Comparison of ENCODE assay signal across 8 cellular contexts in the genomic region with DNA sequence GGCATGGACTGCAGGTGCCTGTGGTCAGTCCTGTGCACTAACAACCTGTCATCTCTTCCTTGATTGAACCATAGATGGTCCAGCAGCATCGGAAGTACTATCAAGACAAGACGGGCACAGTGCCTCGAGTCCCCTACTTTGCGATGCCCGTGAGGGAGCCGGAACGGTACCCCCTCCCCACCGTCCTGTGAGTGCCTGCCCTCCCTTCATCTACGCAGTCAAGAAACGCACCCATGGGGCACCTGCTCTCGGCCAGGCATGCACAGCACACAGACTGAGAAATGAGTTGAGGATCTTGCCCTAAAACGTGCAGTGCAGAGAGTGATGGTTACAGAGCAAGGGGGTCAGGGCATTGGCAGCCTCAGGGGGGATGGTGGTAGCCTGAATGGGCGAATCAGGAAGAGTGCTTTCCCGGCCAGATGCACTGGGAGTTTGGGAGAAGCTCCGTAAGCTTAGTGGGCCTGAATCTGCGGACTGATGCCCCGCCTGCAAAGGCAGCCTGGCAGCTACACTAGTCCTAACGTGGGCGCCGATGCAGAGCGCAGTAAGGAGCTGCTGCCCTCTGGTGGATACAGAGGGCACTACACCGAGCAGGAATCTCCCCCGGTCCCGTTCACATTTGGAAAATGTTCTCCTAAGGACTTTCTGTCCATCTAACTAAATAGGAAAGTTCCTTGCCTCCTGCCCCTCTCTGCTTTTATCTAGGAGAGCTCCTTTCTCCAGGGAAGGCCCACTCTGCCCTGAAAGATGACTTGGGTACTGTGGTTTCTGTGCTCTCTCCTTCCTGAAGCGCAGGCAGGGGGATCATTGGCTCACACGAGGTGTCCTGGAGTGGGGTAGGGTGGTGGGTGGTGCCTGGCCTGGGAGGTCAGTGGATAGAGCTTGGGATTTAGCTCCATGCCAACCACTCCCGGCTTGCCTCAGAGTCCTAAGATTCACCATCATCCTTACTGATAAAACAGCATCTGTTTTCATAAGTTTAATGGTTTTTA.
A peak's percentile ranks its signal among the peaks of the same experiment; 100 is the strongest.
DNase-seq lines count a peak whose midpoint lies in the region; ATAC-seq, FAIRE-seq and TF ChIP-seq lines count a peak whose summit lies in the region.

No MANE protein-coding gene starts in this region.

- CTCF ChIA-PET in activated CD8-positive, alpha-beta T cell treated with anti-CD3 and anti-CD28 coated beads for 36 hours (lab: Charles Lee) = interaction anchor here (0.6 to 4.4 kb wide), 49 partner anchors 10 to 625 kb away, joined by 3 to 42 read pairs (median 4); partner anchors contain the start of gene OTOF
- CTCF ChIA-PET in H1 (lab: Charles Lee; ENCODE audit: partially characterized antibody) = interaction anchor here (0.6 to 10.9 kb wide), 49 partner anchors 10 to 303 kb away, joined by 3 to 159 read pairs (median 5); partner anchors contain the start of genes CIB4 and OTOF

- H3K4me3 Mint-ChIP-seq in CD14-positive monocyte = no peak overlapping the region
- H3K4me3 Mint-ChIP-seq in activated CD8-positive, alpha-beta T cell treated with anti-CD3 and anti-CD28 coated beads for 36 hours = no peak overlapping the region

- no peaks in the 10 kb centered on the region for H4K20me1 ChIP-seq in H1 (replicated peaks in 1 of 2; ENCODE audit: control insufficient read depth in 1 of 2, insufficient read depth in 2 of 2, low read length in 2 of 2)

- no peaks in the 10 kb centered on the region for H3K4me1 Mint-ChIP-seq in CD14-positive monocyte
- H3K4me1 Mint-ChIP-seq in activated CD8-positive, alpha-beta T cell treated with anti-CD3 and anti-CD28 coated beads for 36 hours (ENCODE audit: low read depth) = no peaks in the 10 kb centered on the region

- ATAC-seq in activated CD8-positive, alpha-beta T cell treated with anti-CD3 and anti-CD28 coated beads for 36 hours = peak; percentile 98
- no peak for ATAC-seq in HG03097 (IDR thresholded peaks at IDR 0.05; ENCODE audit: low FRiP score, unreplicated experiment)

- H3K9ac ChIP-seq in H1 (replicated peaks in 1 of 4; ENCODE audit: extremely low read depth in 1 of 4, low read depth in 3 of 4, low read length in 3 of 4) = no peak overlapping the region

- H3K4me3 ChIP-seq in H1 (ENCODE audit: extremely low read depth in 1 of 4, insufficient read depth in 2 of 4, low read depth in 3 of 4, low read length in 4 of 4) = no peak overlapping the region

- H4K5ac ChIP-seq in H1 (ENCODE audit: insufficient read length, low read depth, low read length) = no peak overlapping the region

- H3K14ac ChIP-seq in H1 (ENCODE audit: insufficient read length) = no peak overlapping the region

- TF ChIP-seq CTCF in CD14-positive monocyte (IDR thresholded peaks at IDR 0.05) = peak; percentile 97
- TF ChIP-seq CTCF in activated CD8-positive, alpha-beta T cell treated with anti-CD3 and anti-CD28 coated beads for 36 hours (IDR thresholded peaks at IDR 0.05) = peak; percentile 98
- TF ChIP-seq CTCF in H1 (IDR thresholded peaks at IDR 0.05; ENCODE audit: control extremely low read depth in 1 of 3, insufficient read depth in 1 of 3, low read depth in 1 of 3, low read length in 3 of 3) = peak in 2 of 3 experiments; percentile 97 to 99; a peak in 3 of 4 replicates

- no peak overlapping the region for H3K18ac ChIP-seq in H1 (ENCODE audit: extremely low read depth, low read length)

- no peak for TF ChIP-seq POLR2A in H1 (IDR thresholded peaks at IDR 0.05; ENCODE audit: control extremely low read depth in 1 of 2, low read depth in 2 of 2, low read length in 2 of 2)

- H3K9me3 Mint-ChIP-seq in CD14-positive monocyte = no peaks in the 10 kb centered on the region
- H3K9me3 Mint-ChIP-seq in activated CD8-positive, alpha-beta T cell treated with anti-CD3 and anti-CD28 coated beads for 36 hours = no peaks in the 10 kb centered on the region

- DNase-seq in CD14-positive monocyte (ENCODE audit: low spot score) (no peak), HCEC 1CT (peak; percentile 59), NCI-H748 treated with DMSO at 0.1 percent for 48 hours (lab: John Stamatoyannopoulos, UW) (peak; percentile 55), H1 (ENCODE audit: low read depth in 1 of 2, low spot score in 2 of 2) (peak; percentile 46 to 90), midbrain (lab: John Stamatoyannopoulos, UW) (peak; percentile 23)
- DNase-seq in activated CD8-positive, alpha-beta T cell treated with anti-CD3 and anti-CD28 coated beads for 36 hours = peak; percentile 78
- DNase-seq in stimulated activated CD8-positive, alpha-beta memory T cell treated with anti-CD3 and anti-CD28 coated beads, Interleukin-4, amount 100 ng/mL, for 24 hours (ENCODE audit: low read depth) = peak; percentile 50

- no peaks in the 10 kb centered on the region for H3K23me2 ChIP-seq in H1 (ENCODE audit: low read depth, low read length)

- H3K9me3 ChIP-seq in H1 (ENCODE audit: insufficient read depth in 2 of 2, low read depth in 1 of 2, low read length in 1 of 2) = no peaks in the 10 kb centered on the region

- FAIRE-seq in H1 (lab: Jason Lieb, UNC) = peak; percentile 95

- peak; percentile 96 for TF ChIP-seq RAD21 in H1 (IDR thresholded peaks at IDR 0.05 in 1 of 2, conservative IDR thresholded peaks at IDR 0.05 in 1 of 2; ENCODE audit: low read depth in 2 of 2, low read length in 2 of 2)

- peaks cover 0 to 3% (median 1%) of the 10 kb centered on the region in 4 experiments; a peak in 2 of 7 replicates for H3K4me1 ChIP-seq in H1 (replicated peaks in 1 of 4; ENCODE audit: control insufficient read depth in 3 of 4, insufficient read depth in 4 of 4, low read length in 3 of 4)

- H2BK120ac ChIP-seq in H1 (replicated peaks; ENCODE audit: low read depth, low read length) = no peak overlapping the region

- H2BK12ac ChIP-seq in H1 (ENCODE audit: low read depth, low read length) = no peak overlapping the region

- H3K27me3 ChIP-seq in H1 (replicated peaks in 1 of 4; ENCODE audit: control insufficient read depth in 3 of 4, extremely low read depth in 1 of 4, insufficient read depth in 3 of 4, low read length in 3 of 4) = peaks cover 0 to 2% (median under 1%) of the 10 kb centered on the region in 4 experiments; a peak in 3 of 7 replicates

- H2BK15ac ChIP-seq in H1 (ENCODE audit: low read length) = peak overlapping the region; percentile 24; the same call in 1 of the 2 replicates

- H2BK5ac ChIP-seq in H1 (ENCODE audit: low read depth, low read length) = 0 out of 2 replicates have a peak overlapping the region, but pooled peaks have one; percentile 52

- H2AFZ ChIP-seq in H1 (ENCODE audit: low read length) = peak overlapping the region; percentile 66

- no peak overlapping the region for H3K27ac ChIP-seq in H1 (ENCODE audit: low read depth, low read length)

- no peak overlapping the region for H3K27ac Mint-ChIP-seq in CD14-positive monocyte
- no peak overlapping the region for H3K27ac Mint-ChIP-seq in activated CD8-positive, alpha-beta T cell treated with anti-CD3 and anti-CD28 coated beads for 36 hours

- H3K79me2 ChIP-seq in H1 (ENCODE audit: control insufficient read depth in 1 of 2, insufficient read depth in 2 of 2, low read length in 2 of 2) = no peaks in the 10 kb centered on the region

- no peak overlapping the region for H4K8ac ChIP-seq in H1 (ENCODE audit: extremely low read depth, insufficient read depth, low read length)

- no peaks in the 10 kb centered on the region for H3K79me1 ChIP-seq in H1 (ENCODE audit: low read depth, low read length)

- POLR2A ChIA-PET in activated CD8-positive, alpha-beta T cell treated with anti-CD3 and anti-CD28 coated beads for 36 hours (lab: Charles Lee) = interaction anchor here (0.9 kb wide), 1 partner anchor 59 kb away, joined by 3 read pairs; no protein-coding TSS in a partner anchor
- POLR2A ChIA-PET in H1 (lab: Charles Lee; ENCODE audit: partially characterized antibody) = no interaction called here

- H3K56ac ChIP-seq in H1 (replicated peaks; ENCODE audit: insufficient read length, low read depth, low read length) = no peak overlapping the region

- 0 out of 4 replicates have a peak overlapping the region, but pooled peaks of 1 of the 2 experiments have one; percentile 47 for H3K4me2 ChIP-seq in H1 (ENCODE audit: insufficient read depth in 1 of 2, low read depth in 2 of 2, low read length in 2 of 2)

- 49% methylated on average over 27 of the region's 27 CpGs; no CpG with 5 or more reads in 1 of the 2 experiments for WGBS in H1 (ENCODE audit: extremely low coverage in 1 of 2, insufficient coverage in 1 of 2, insufficient read length in 1 of 2, insufficient replicate concordance in 2 of 2, low coverage in 1 of 2, low lambda C conversion rate in 2 of 2, missing lambda C conversion rate in 1 of 2), 2 experiments

- no peaks in the 10 kb centered on the region for H3K36me3 Mint-ChIP-seq in CD14-positive monocyte
- no peaks in the 10 kb centered on the region for H3K36me3 Mint-ChIP-seq in activated CD8-positive, alpha-beta T cell treated with anti-CD3 and anti-CD28 coated beads for 36 hours (ENCODE audit: low read depth)

- no peak overlapping the region for H2BK20ac ChIP-seq in H1 (ENCODE audit: low read length)

- no peak overlapping the region for H3K4ac ChIP-seq in H1 (replicated peaks; ENCODE audit: insufficient read length, low read depth, low read length)

- no peak for TF ChIP-seq EP300 in H1 (IDR thresholded peaks at IDR 0.05; ENCODE audit: borderline replicate concordance in 1 of 2, low read depth in 2 of 2, low read length in 2 of 2)

- peaks cover 10 to 33% (median 13%) of the 10 kb centered on the region in 3 donors for H3K27me3 Mint-ChIP-seq in CD14-positive monocyte (ENCODE audit: low read depth in 3 of 3)
- H3K27me3 Mint-ChIP-seq in activated CD8-positive, alpha-beta T cell treated with anti-CD3 and anti-CD28 coated beads for 36 hours = peaks cover 14% of the 10 kb centered on the region

- no peaks in the 10 kb centered on the region for H3K36me3 ChIP-seq in H1 (ENCODE audit: control insufficient read depth in 2 of 4, insufficient read depth in 4 of 4, low read length in 3 of 4)

- intact Hi-C loops in CD14-positive monocyte (cut with micrococcal nuclease) = no loop called here
- intact Hi-C loops in activated CD8-positive, alpha-beta T cell treated with anti-CD3 and anti-CD28 coated beads for 36 hours (cut with micrococcal nuclease) = loop anchor here (5.0 kb wide), 1 partner anchor 75 kb away; no protein-coding TSS in a partner anchor

- no peak overlapping the region for H4K91ac ChIP-seq in H1 (replicated peaks; ENCODE audit: insufficient read length, low read length)

- no peak overlapping the region for H2AK5ac ChIP-seq in H1 (ENCODE audit: low read depth, low read length)

- no peak overlapping the region for H3K23ac ChIP-seq in H1 (ENCODE audit: insufficient read length)

TF ChIP-seq in H1, 55 proteins besides CTCF, POLR2A, EP300 and RAD21 (continues in another document):
- TF ChIP-seq TEAD4 (IDR thresholded peaks at IDR 0.05; ENCODE audit: low read depth, low read length) (0 out of 2 replicates have a peak, but pooled peaks have one; percentile 25), YY1 (IDR thresholded peaks at IDR 0.05; ENCODE audit: low read depth, low read length) (0 out of 2 replicates have a peak, but pooled peaks have one; percentile 52), CHD2 (IDR thresholded peaks at IDR 0.05; ENCODE audit: low read length) (no peak), SP1 (IDR thresholded peaks at IDR 0.05; ENCODE audit: low read depth, low read length) (no peak)
- TF ChIP-seq, protein P1, sequence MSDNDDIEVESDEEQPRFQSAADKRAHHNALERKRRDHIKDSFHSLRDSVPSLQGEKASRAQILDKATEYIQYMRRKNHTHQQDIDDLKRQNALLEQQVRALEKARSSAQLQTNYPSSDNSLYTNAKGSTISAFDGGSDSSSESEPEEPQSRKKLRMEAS (IDR thresholded peaks at IDR 0.05) = peak; percentile 49
